In the genomic region with DNA sequence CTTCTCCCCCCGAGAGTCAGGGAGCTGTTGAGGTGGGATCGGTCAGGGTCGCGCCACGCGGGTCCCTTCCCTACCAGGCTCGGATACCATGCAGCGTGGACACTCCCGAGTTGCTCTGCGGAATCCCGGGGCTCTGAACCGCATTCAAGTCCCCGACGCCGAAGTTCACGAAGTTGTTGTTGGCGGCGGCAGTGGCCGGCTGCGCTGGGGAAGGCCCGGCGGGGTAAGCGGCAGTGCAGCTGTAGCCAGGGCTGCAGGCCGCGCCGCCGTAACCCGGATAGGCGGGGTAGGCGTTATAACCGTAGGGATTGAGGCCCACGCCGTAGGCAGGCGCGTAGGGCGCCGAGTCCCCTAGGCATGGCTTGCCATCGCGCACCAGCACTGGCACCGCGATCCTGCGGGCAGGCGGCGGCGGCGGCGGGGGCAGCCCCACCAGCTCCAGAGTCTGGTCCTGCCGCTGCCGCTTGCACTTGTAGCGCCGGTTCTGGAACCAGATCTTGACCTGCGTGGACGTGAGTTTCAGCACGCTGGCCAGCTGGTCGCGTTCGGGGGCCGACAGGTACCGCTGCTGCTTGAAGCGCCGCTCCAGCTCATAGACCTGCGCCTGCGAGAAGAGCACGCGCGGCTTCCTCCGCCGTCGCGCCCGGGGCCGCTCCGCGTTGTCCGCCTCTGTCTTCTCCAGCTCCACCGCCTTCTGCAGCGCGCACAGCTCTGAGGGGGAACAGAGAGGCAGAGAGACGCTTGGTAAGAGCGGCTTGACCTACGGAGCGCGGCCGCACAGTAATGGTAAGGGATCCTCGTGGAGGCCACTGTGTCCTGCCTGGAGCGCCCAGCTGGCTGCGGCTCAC, we compare ENCODE assay signal across 10 cellular contexts. TPM values are rescaled to one million over a fixed set of nuclear protein-coding genes. Genes with fewer than 3 reads are reported as not detected.
DNase-seq lines count a peak whose midpoint lies in the region; ATAC-seq and TF ChIP-seq lines count a peak whose summit lies in the region.
"Had no signal": no experiment of that assay in that cellular context is flagged by ENCODE, and none has a peak within 500 bp of the region (broad histone marks: within the 10 kb centered on the region; RNA-seq: fewer than 3 reads in every experiment).

No MANE protein-coding gene starts in this region.

- in situ Hi-C loops in GM13976 (cut with MboI; ENCODE audit: low sequenced_read_pairs, unreplicated experiment) = no loop called here

- POLR2A ChIA-PET in A673 (lab: Charles Lee; ENCODE audit: low non-redundant PET) = no interaction called here

- H3K4me3 ChIP-seq in A673 (ENCODE audit: low read depth, low read length, poor library complexity, severe bottlenecking) = no peak overlapping the region

- BruUV-seq in A673 (replicated peaks; lab: Mats Ljungman, UMichigan) = no TSS peak

- peaks cover 15% of the 10 kb centered on the region for H3K36me3 Mint-ChIP-seq in osteocyte (ENCODE audit: unreplicated experiment)
- peaks cover 2% of the 10 kb centered on the region; the same call in 1 of the 2 replicates for H3K36me3 Mint-ChIP-seq in HFFc6 (ENCODE audit: low read depth)

- H3K4me1 Mint-ChIP-seq in osteocyte (ENCODE audit: unreplicated experiment) (peaks cover 25% of the 10 kb centered on the region), HFFc6 (ENCODE audit: low read depth) (peaks cover 3% of the 10 kb centered on the region)

- H3K9me3 Mint-ChIP-seq in osteocyte (ENCODE audit: unreplicated experiment) = no peaks in the 10 kb centered on the region
- no peaks in the 10 kb centered on the region for H3K9me3 Mint-ChIP-seq in HFFc6

- H3K27ac Mint-ChIP-seq in osteocyte (ENCODE audit: unreplicated experiment) = peak overlapping the region; percentile 96
- H3K27ac Mint-ChIP-seq in HFFc6 = no peak overlapping the region

- H3K36me3 ChIP-seq in A673 (ENCODE audit: insufficient read depth, low read length, poor library complexity, severe bottlenecking) = peaks cover 4% of the 10 kb centered on the region

- DNase-seq in GM13976 (ENCODE audit: low spot score) (peak; percentile 36), NCI-H748 treated with DMSO at 0.1 percent for 48 hours (lab: John Stamatoyannopoulos, UW) (peak; percentile 22), osteocyte (ENCODE audit: extremely low spot score, unreplicated experiment) (no peak), A673 (ENCODE audit: low spot score) (no peak), HFFc6 (no peak), left colon (no peak)
- DNase-seq: DND-41, kidney had no signal

- H3K27ac ChIP-seq in A673 (ENCODE audit: low read depth, low read length, poor library complexity, severe bottlenecking) = no peak overlapping the region

- H3K4me3 Mint-ChIP-seq in osteocyte (ENCODE audit: unreplicated experiment) = peak overlapping the region; percentile 94
- no peak overlapping the region for H3K4me3 Mint-ChIP-seq in HFFc6

- TF ChIP-seq CTCF in GM13976 (IDR thresholded peaks at IDR 0.05; ENCODE audit: borderline replicate concordance, control extremely low read depth, extremely low read depth, insufficient read depth, missing control alignments) = no peak
- no peak for TF ChIP-seq CTCF in osteocyte (IDR thresholded peaks at IDR 0.05)
- no peak for TF ChIP-seq CTCF in A673 (conservative IDR thresholded peaks at IDR 0.05; ENCODE audit: low read depth, low read length)
- no peak for TF ChIP-seq CTCF in HFFc6 (IDR thresholded peaks at IDR 0.05)

- ATAC-seq in esophagus mucosa (peak; percentile 24), GM19328 (IDR thresholded peaks at IDR 0.05; ENCODE audit: unreplicated experiment) (no peak), left colon (no peak)

- H3K27me3 Mint-ChIP-seq in osteocyte (ENCODE audit: unreplicated experiment) (no peaks in the 10 kb centered on the region), HFFc6 (ENCODE audit: insufficient read depth) (peaks cover 81% of the 10 kb centered on the region)

- intact Hi-C loops in A673 (cut with micrococcal nuclease; ENCODE audit: unreplicated experiment) = no loop called here
- intact Hi-C loops in left colon (cut with DNase I, micrococcal nuclease) = no loop called here

- no peaks in the 10 kb centered on the region for H3K9me3 ChIP-seq in A673 (ENCODE audit: low read depth, low read length, poor library complexity, severe bottlenecking)

- H3K4me1 ChIP-seq in A673 (ENCODE audit: insufficient read depth, low read length, poor library complexity, severe bottlenecking) = no peaks in the 10 kb centered on the region

- H3K27me3 ChIP-seq in A673 (replicated peaks; ENCODE audit: insufficient read depth, low read depth, low read length, poor library complexity) = peaks cover 7% of the 10 kb centered on the region

- CTCF ChIA-PET in A673 (lab: Charles Lee) = interaction anchor here (0.6 kb wide), 1 partner anchor 91 kb away, joined by 4 read pairs; no protein-coding TSS in a partner anchor

RNA-seq across cellular contexts. Expression of gene NKX2-5, which starts 2.3 kb away (rescaled TPM):
- total RNA-seq in esophagus mucosa (not detected), osteocyte (15.5 and 16.4 TPM in 2 replicates), A673 (2021) (10.6 and 12.5 TPM in 2 replicates), left colon (not detected)
- not detected for total RNA-seq in HFFc6 (2021; fragmentation: NEBNext Ultra II Directional; extraction: Animal tissue kit (Norgen Biotek cat#: 25700))
- total RNA-seq: kidney had no signal

Comparison
In these comparisons a context has a peak if more than half of its experiments do, and no peak if none do; other contexts are left out.
1. DNase-seq: peak in GM13976 (single experiment) and NCI-H748 treated with DMSO at 0.1 percent for 48 hours (single experiment); none in osteocyte (single experiment), A673 (single experiment), HFFc6 (single experiment) and left colon (0 of 2).
2. RNA of gene NKX2-5, which starts 2.3 kb away (total RNA-seq): 15.5 to 16.4 TPM in osteocyte and 10.6 to 12.5 TPM in A673; not detected in esophagus mucosa (single experiment), not detected in HFFc6 and not detected in left colon; every median in the first group is over 10 times any median in the second.